ENCODE assay signal across 1 cellular context in genomic region chr1:25616080-25616931, GRCh38.
TF ChIP-seq lines count a peak whose summit lies in the region.

Gene MAN1C1 (plus strand): TSS chr1:25616791. CDS start chr1:25617798, 1,007 bp downstream.

TF ChIP-seq in HepG2, 621 proteins besides CTCF, POLR2A, EP300 and RAD21 (continued from another document):
- TF ChIP-seq HMGXB4 (CRISPR knock-in tag; IDR thresholded peaks at IDR 0.05; ENCODE audit: borderline replicate concordance in 1 of 2, low read depth in 1 of 2) (no peak), ONECUT2 (CRISPR knock-in tag; IDR thresholded peaks at IDR 0.05) (no peak), PATZ1 (CRISPR knock-in tag; IDR thresholded peaks at IDR 0.05) (peak; percentile 77), ZNF691 (CRISPR knock-in tag; IDR thresholded peaks at IDR 0.05; ENCODE audit: borderline replicate concordance, low read depth) (0 out of 2 replicates have a peak, but pooled peaks have one; percentile 32), YY1 (IDR thresholded peaks at IDR 0.05; ENCODE audit: insufficient read depth, insufficient replicate concordance, low read depth, low read length) (peak; percentile 32), ZNF790 (CRISPR knock-in tag; IDR thresholded peaks at IDR 0.05; ENCODE audit: borderline replicate concordance) (no peak), CREB3 (CRISPR knock-in tag; IDR thresholded peaks at IDR 0.05) (no peak), NFYB (CRISPR knock-in tag; IDR thresholded peaks at IDR 0.05) (peak; percentile 81), NFIC (IDR thresholded peaks at IDR 0.05; ENCODE audit: low read length) (no peak), ZBTB43 (CRISPR knock-in tag; conservative IDR thresholded peaks at IDR 0.05) (no peak), NFAT5 (CRISPR knock-in tag; IDR thresholded peaks at IDR 0.05) (no peak), KDM3A (CRISPR knock-in tag; IDR thresholded peaks at IDR 0.05; ENCODE audit: low read depth) (peak; percentile 17; the same call in 1 of the 2 replicates), MZF1 (CRISPR knock-in tag; IDR thresholded peaks at IDR 0.05; ENCODE audit: borderline replicate concordance) (no peak), ZBTB4 (CRISPR knock-in tag; IDR thresholded peaks at IDR 0.05; ENCODE audit: borderline replicate concordance) (no peak), THAP8 (CRISPR knock-in tag; IDR thresholded peaks at IDR 0.05; ENCODE audit: borderline replicate concordance) (no peak)
